10 cellular contexts compared by ENCODE assay signal in the genomic region with DNA sequence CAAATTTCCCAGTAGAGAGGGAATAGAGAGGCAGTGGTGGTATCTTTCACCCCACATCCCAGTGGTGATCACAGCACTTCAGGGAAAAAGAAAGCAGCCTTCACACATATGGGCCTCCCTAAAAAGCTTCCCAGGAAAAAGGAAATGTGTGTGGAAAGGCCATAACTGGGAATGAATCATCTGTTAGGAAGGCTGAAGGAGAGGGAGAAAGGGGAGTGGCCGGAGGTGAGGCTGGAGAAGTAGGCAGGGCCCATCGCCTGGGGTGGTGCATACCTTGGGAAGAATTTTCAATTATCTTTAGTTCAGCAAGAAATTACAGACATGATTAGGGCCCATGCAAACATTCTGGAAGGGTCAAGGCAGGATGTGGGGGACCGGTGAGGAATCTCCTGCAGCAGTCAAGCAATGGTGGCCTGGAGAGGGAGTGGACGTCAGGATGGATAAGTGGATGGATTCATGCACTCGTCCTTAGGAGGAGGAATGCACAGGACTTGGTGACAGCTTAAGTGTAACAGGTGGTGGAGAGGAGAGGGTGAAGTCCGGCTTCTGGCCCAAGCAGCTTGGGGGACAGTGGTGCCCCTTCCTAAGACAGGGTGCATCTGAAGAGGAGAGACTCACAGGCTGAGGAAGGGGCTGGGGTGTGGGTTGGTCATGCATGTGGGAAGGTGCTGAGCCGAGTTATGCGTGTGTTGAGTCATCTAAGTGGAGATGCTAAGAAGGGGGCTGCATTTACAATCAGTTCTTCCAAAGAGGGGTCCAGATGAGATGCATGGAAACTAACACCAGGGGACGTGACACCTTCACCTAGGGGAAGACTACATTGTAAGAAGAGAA. TPM values are rescaled to one million over a fixed set of nuclear protein-coding genes. Genes with fewer than 3 reads are reported as not detected.
DNase-seq lines count a peak whose midpoint lies in the region; ATAC-seq, FAIRE-seq and TF ChIP-seq lines count a peak whose summit lies in the region.
"Had no signal": no experiment of that assay in that cellular context is flagged by ENCODE, and none has a peak within 500 bp of the region (broad histone marks: within the 10 kb centered on the region; RNA-seq: fewer than 3 reads in every experiment).

No MANE protein-coding gene starts in this region.

- FAIRE-seq in D721Med (lab: Jason Lieb, UNC) = no peak

- peak; percentile 27 for DNase-seq in GM04503 (ENCODE audit: low read depth)
- peak; percentile 93 for DNase-seq in RWPE1 (ENCODE audit: low spot score)
- peak; percentile 49 for DNase-seq in fibroblast of mammary gland (ENCODE audit: low read depth)
- DNase-seq in progenitor cell of endocrine pancreas (ENCODE audit: low spot score, unreplicated experiment) = no peak
- DNase-seq in NOMO-1 (lab: John Stamatoyannopoulos, UW; ENCODE audit: unreplicated experiment in 2 of 2) = no peak
- DNase-seq in D721Med (ENCODE audit: insufficient read length, low spot score) = no peak
- DNase-seq: midbrain, NCI-H2081 had no signal

- POLR2A ChIA-PET in RWPE1 (lab: Yijun Ruan, JAX; ENCODE audit: low non-redundant PET) = no interaction called here

- peak overlapping the region; percentile 51 for H3K27ac Mint-ChIP-seq in progenitor cell of endocrine pancreas
- H3K27ac Mint-ChIP-seq: activated T-helper 2 cell treated with anti-CD3 and anti-CD28 coated beads, Interferon-gamma antibody, Interleukin-2, Interleukin-4, amounts not matched to agents 10 μg/mL and 5 μg/mL and 100 μg/mL, durations not matched to agents 14 hours and 24 hours and 36 hours had no signal

- no peak overlapping the region for H3K4me3 Mint-ChIP-seq in progenitor cell of endocrine pancreas (ENCODE audit: low read depth)

- H3K27ac ChIP-seq in RWPE1 = peak overlapping the region; percentile 76

- no peak overlapping the region for H3K4me3 ChIP-seq in fibroblast of mammary gland (ENCODE audit: control insufficient read depth, low read depth, low read length)

- H3K9me3 Mint-ChIP-seq in progenitor cell of endocrine pancreas (ENCODE audit: low read depth) = no peaks in the 10 kb centered on the region
- H3K9me3 Mint-ChIP-seq: activated T-helper 2 cell treated with anti-CD3 and anti-CD28 coated beads, Interferon-gamma antibody, Interleukin-2, Interleukin-4, amounts not matched to agents 10 μg/mL and 5 μg/mL and 100 μg/mL, durations not matched to agents 14 hours and 24 hours and 36 hours had no signal

- H3K27me3 Mint-ChIP-seq in progenitor cell of endocrine pancreas = peaks cover 2% of the 10 kb centered on the region

- H3K4me1 Mint-ChIP-seq in progenitor cell of endocrine pancreas (ENCODE audit: low read depth) = peaks cover 11% of the 10 kb centered on the region

- no peak for ATAC-seq in GM19397 (IDR thresholded peaks at IDR 0.05; ENCODE audit: unreplicated experiment)

- no peaks in the 10 kb centered on the region for H3K36me3 Mint-ChIP-seq in progenitor cell of endocrine pancreas (ENCODE audit: insufficient read depth)

- no peak for TF ChIP-seq CTCF in RWPE1 (conservative IDR thresholded peaks at IDR 0.05; ENCODE audit: low read depth)
- TF ChIP-seq CTCF in fibroblast of mammary gland (conservative IDR thresholded peaks at IDR 0.05; ENCODE audit: control insufficient read depth, insufficient read depth, low read depth, low read length) = no peak
- no peak for TF ChIP-seq CTCF in progenitor cell of endocrine pancreas (IDR thresholded peaks at IDR 0.05; ENCODE audit: unreplicated experiment)
- no peak for TF ChIP-seq CTCF in D721Med (IDR thresholded peaks at IDR 0.05; ENCODE audit: insufficient read depth, missing control alignments)

- CTCF ChIA-PET in RWPE1 (lab: Yijun Ruan, JAX) = interaction anchor here (0.7 kb wide), 1 partner anchor 9 kb away, joined by 4 read pairs; no protein-coding TSS in a partner anchor

RNA-seq across cellular contexts. Expression of gene HIVEP3, which starts 17.9 kb away (rescaled TPM):
- total RNA-seq in progenitor cell of endocrine pancreas = 1.1 and 1.6 TPM in 2 replicates

Comparison
In these comparisons a context has a peak if more than half of its experiments do, and no peak if none do; other contexts are left out.
1. DNase-seq: peak in GM04503 (single experiment), RWPE1 (single experiment) and fibroblast of mammary gland (single experiment); none in progenitor cell of endocrine pancreas (single experiment), NOMO-1 (0 of 2) and D721Med (single experiment).